ENCODE assay signal across 10 cellular contexts in genomic region chr6:83708546-83708969, GRCh38. TPM values are rescaled to one million over a fixed set of nuclear protein-coding genes. Genes with fewer than 3 reads are reported as not detected.
DNase-seq lines count a peak whose midpoint lies in the region; ATAC-seq, FAIRE-seq and TF ChIP-seq lines count a peak whose summit lies in the region.
"Had no signal": no experiment of that assay in that cellular context is flagged by ENCODE, and none has a peak within 500 bp of the region (broad histone marks: within the 10 kb centered on the region; RNA-seq: fewer than 3 reads in every experiment).

No MANE protein-coding gene starts in this region.

- H3K9me3 ChIP-seq in HEK293 (ENCODE audit: control insufficient read depth, insufficient read depth, low read depth, low read length) = no peaks in the 10 kb centered on the region
- H3K9me3 ChIP-seq in GM12878 (replicated peaks; ENCODE audit: control insufficient read depth, insufficient read depth, low read length) = no peaks in the 10 kb centered on the region; the same call in 2 of the 3 replicates
- H3K9me3 ChIP-seq in thymus (ENCODE audit: control insufficient read depth) = no peaks in the 10 kb centered on the region

- TF ChIP-seq POLR2A in GM12878 (IDR thresholded peaks at IDR 0.05; ENCODE audit: low read depth, low read length) = no peak

- intact Hi-C loops in GM12878 (cut with micrococcal nuclease; ENCODE audit: unreplicated experiment) = no loop called here

- FAIRE-seq in GM12878 (lab: Jason Lieb, UNC) = no peak
- FAIRE-seq: GM18507 had no signal

- POLR2A ChIA-PET in HEK293 (lab: Yijun Ruan, JAX) = interaction anchor here (0.6 to 0.8 kb wide), 2 partner anchors 13 to 518 kb away, joined by 3 to 4 read pairs; partner anchors contain the start of gene CEP162
- POLR2A ChIA-PET in GM12878 (lab: Charles Lee) = interaction anchor here (1.0 to 1.5 kb wide), 2 partner anchors 151 to 152 kb away, joined by 3 read pairs; partner anchors contain the start of gene CYB5R4

- CTCF ChIA-PET in HEK293 (lab: Yijun Ruan, JAX) (interaction anchor here (0.6 kb wide), 3 partner anchors 64 to 530 kb away, joined by 3 to 5 read pairs (median 4); no protein-coding TSS in a partner anchor), GM12878 (lab: Yijun Ruan, JAX) (interaction anchor here (0.7 kb wide), 1 partner anchor 104 kb away, joined by 3 read pairs; no protein-coding TSS in a partner anchor)

- TF ChIP-seq CTCF in HEK293 (tag by site-specific recombination; IDR thresholded peaks at IDR 0.05) (no peak), GM12878 (IDR thresholded peaks at IDR 0.05 in 2 of 3, conservative IDR thresholded peaks at IDR 0.05 in 1 of 3; ENCODE audit: control insufficient read depth in 2 of 3, extremely low read depth in 1 of 3, insufficient read depth in 1 of 3, low read depth in 3 of 3, low read length in 3 of 3) (no peak), kidney epithelial cell (IDR thresholded peaks at IDR 0.05; ENCODE audit: insufficient read depth, low read length, poor library complexity, severe bottlenecking) (no peak)

- SMC1A ChIA-PET in GM12878 (lab: Charles Lee; ENCODE audit: uncharacterized antibody, unreplicated experiment) = no interaction called here

- no peak overlapping the region for H3K9ac ChIP-seq in GM12878 (ENCODE audit: control insufficient read depth, insufficient read depth, low read length)

- H3K79me2 ChIP-seq in ACC112 (ENCODE audit: control insufficient read depth, insufficient read depth, low read length, unreplicated experiment) = no peaks in the 10 kb centered on the region
- no peaks in the 10 kb centered on the region for H3K79me2 ChIP-seq in GM12878 (ENCODE audit: control insufficient read depth, insufficient read depth, low read length)

- H3K27ac ChIP-seq in ACC112 (ENCODE audit: low read depth, low read length) = no peak overlapping the region
- peak overlapping the region; percentile 52; the same call in 1 of the 2 replicates for H3K27ac ChIP-seq in HEK293 (ENCODE audit: extremely low read depth, low read depth, low read length)
- no peak overlapping the region for H3K27ac ChIP-seq in GM12878 (ENCODE audit: control insufficient read depth, insufficient read depth)
- H3K27ac ChIP-seq in thymus (ENCODE audit: low read depth) = no peak overlapping the region

- H3K36me3 ChIP-seq in ACC112 (ENCODE audit: insufficient read depth, low read length) = no peaks in the 10 kb centered on the region
- H3K36me3 ChIP-seq in HEK293 (ENCODE audit: control insufficient read depth in 2 of 2, insufficient read depth in 1 of 2, low read length in 2 of 2) = no peaks in the 10 kb centered on the region; a peak in 1 of 3 replicates
- H3K36me3 ChIP-seq in GM12878 (ENCODE audit: control insufficient read depth in 2 of 2, insufficient read depth in 2 of 2, low read length in 1 of 2) = no peaks in the 10 kb centered on the region
- no peaks in the 10 kb centered on the region for H3K36me3 ChIP-seq in kidney epithelial cell (ENCODE audit: control insufficient read depth, insufficient read depth, low read length)
- no peaks in the 10 kb centered on the region for H3K36me3 ChIP-seq in thymus (ENCODE audit: control insufficient read depth, insufficient read depth)

- 13% methylated on average over 14 of the region's 52 CpGs for WGBS in GM12878 (ENCODE audit: insufficient coverage, insufficient replicate concordance, low lambda C conversion rate, missing lambda C conversion rate)
- WGBS in thymus = under 1% methylated on average over 52 of the region's 52 CpGs

- no TSS peak for BruUV-seq in GM12878 (replicated peaks; lab: Mats Ljungman, UMichigan)

- no peak for DNase-seq in GM12878 (ENCODE audit: low read depth, low spot score)
- no peak for DNase-seq in kidney epithelial cell (ENCODE audit: low read depth)
- no peak for DNase-seq in ACHN
- no peak for DNase-seq in activated CD4-positive, alpha-beta T cell treated with anti-CD3 and anti-CD28 coated beads, Interleukin-2, amount 50 U/mL, for 48 hours

- in situ Hi-C loops in GM12878 (cut with MboI) (no loop called here), ACHN (cut with HindIII; ENCODE audit: low pct_ligation_motif_present, low pct_unique_long_range_greater_than_20kb, low sequenced_read_pairs) (no loop called here)

- peak overlapping the region; percentile 66 for H2AFZ ChIP-seq in ACC112 (ENCODE audit: low read length, unreplicated experiment)
- no peak overlapping the region for H2AFZ ChIP-seq in GM12878 (ENCODE audit: control insufficient read depth, low read depth, low read length)

- peak; percentile 77 for ATAC-seq in GM12878
- no peak for ATAC-seq in HG02938 (IDR thresholded peaks at IDR 0.05; ENCODE audit: unreplicated experiment)

- H3K4me1 ChIP-seq in ACC112 (ENCODE audit: control insufficient read depth, insufficient read depth, low read length, unreplicated experiment) (no peaks in the 10 kb centered on the region), HEK293 (ENCODE audit: control insufficient read depth, insufficient read depth, low read length) (no peaks in the 10 kb centered on the region), GM12878 (ENCODE audit: control insufficient read depth, insufficient read depth, low read length) (no peaks in the 10 kb centered on the region), thymus (ENCODE audit: control insufficient read depth, insufficient read depth, low read length) (no peaks in the 10 kb centered on the region)

- H4K20me1 ChIP-seq in GM12878 (ENCODE audit: control insufficient read depth, insufficient read depth) = no peaks in the 10 kb centered on the region

- peaks cover 76% of the 10 kb centered on the region for H3K27me3 ChIP-seq in ACC112 (ENCODE audit: insufficient read depth, low read length)
- H3K27me3 ChIP-seq in GM12878 (replicated peaks in 1 of 2; ENCODE audit: control insufficient read depth in 2 of 2, insufficient read depth in 2 of 2, low read length in 1 of 2) = peaks cover 1 to 13% of the 10 kb centered on the region in 2 experiments; a peak in 2 of 4 replicates
- H3K27me3 ChIP-seq in kidney epithelial cell (ENCODE audit: control insufficient read depth, insufficient read depth, low read length) = peaks cover 34% of the 10 kb centered on the region
- peaks cover 41% of the 10 kb centered on the region for H3K27me3 ChIP-seq in thymus (ENCODE audit: control insufficient read depth, insufficient read depth)

- TF ChIP-seq RAD21 in GM12878 (IDR thresholded peaks at IDR 0.05; ENCODE audit: insufficient read depth, low read depth, low read length) = no peak

- no peak for TF ChIP-seq EP300 in GM12878 (IDR thresholded peaks at IDR 0.05; ENCODE audit: borderline replicate concordance in 1 of 2, control insufficient read depth in 1 of 2, low read depth in 2 of 2, low read length in 2 of 2)

- peak overlapping the region; percentile 74 for H3K4me3 ChIP-seq in ACC112 (ENCODE audit: low read depth, low read length)
- peak overlapping the region; percentile 77 for H3K4me3 ChIP-seq in HEK293 (ENCODE audit: low read depth, low read length)
- no peak overlapping the region for H3K4me3 ChIP-seq in GM12878
- H3K4me3 ChIP-seq in kidney epithelial cell (ENCODE audit: low read depth, low read length) = peak overlapping the region; percentile 45
- peak overlapping the region; percentile 35 for H3K4me3 ChIP-seq in thymus (ENCODE audit: low read length)

- peak overlapping the region; percentile 42; the same call in 1 of the 2 replicates for H3K4me2 ChIP-seq in GM12878 (ENCODE audit: control insufficient read depth, insufficient read depth)

- RAD21 ChIA-PET in GM12878 (lab: Charles Lee; ENCODE audit: unreplicated experiment) = interaction anchor here (1.3 to 1.4 kb wide), 2 partner anchors 93 to 520 kb away, joined by 3 read pairs; no protein-coding TSS in a partner anchor

TF ChIP-seq in HEK293, 187 proteins besides CTCF, POLR2A, EP300 and RAD21 (continues in another document):
- TF ChIP-seq ZNF549 (tag by site-specific recombination; IDR thresholded peaks at IDR 0.05) (0 out of 2 replicates have a peak, but pooled peaks have one; percentile 4), ZNF335 (tag by site-specific recombination; conservative IDR thresholded peaks at IDR 0.05) (peak; percentile 69; the same call in 1 of the 2 replicates), ZSCAN23 (tag by site-specific recombination; IDR thresholded peaks at IDR 0.05) (no peak), ZBTB20 (tag by site-specific recombination; IDR thresholded peaks at IDR 0.05) (peak; percentile 90), HOXC10 (CRISPR knock-in tag; IDR thresholded peaks at IDR 0.05) (0 out of 2 replicates have a peak, but pooled peaks have one; percentile 2)

TF ChIP-seq in GM12878, 131 proteins besides CTCF, POLR2A, EP300 and RAD21 (continues in another document):
- TF ChIP-seq POLR2AphosphoS2 (IDR thresholded peaks at IDR 0.05; ENCODE audit: low read depth, low read length) = no peak
- no peak for TF ChIP-seq ZSCAN29 (IDR thresholded peaks at IDR 0.05)
- TF ChIP-seq BRCA1 (IDR thresholded peaks at IDR 0.05; ENCODE audit: low read depth, low read length) = no peak
- no peak for TF ChIP-seq SIN3A (IDR thresholded peaks at IDR 0.05; ENCODE audit: low read depth, low read length)
- TF ChIP-seq CREB1 (IDR thresholded peaks at IDR 0.05; ENCODE audit: low read depth) = no peak
- TF ChIP-seq FOS (IDR thresholded peaks at IDR 0.05; ENCODE audit: borderline replicate concordance, extremely low read depth, insufficient read length) = no peak
- TF ChIP-seq SPI1 (IDR thresholded peaks at IDR 0.05; ENCODE audit: borderline replicate concordance, insufficient read depth, low read depth, low read length) = no peak
- no peak for TF ChIP-seq LARP7 (IDR thresholded peaks at IDR 0.05)
- TF ChIP-seq SREBF1 (IDR thresholded peaks at IDR 0.05; ENCODE audit: low read length) = no peak
- TF ChIP-seq SMAD5 (IDR thresholded peaks at IDR 0.05; ENCODE audit: low read depth) = no peak

RNA-seq across cellular contexts. Expression of gene SNAP91, which starts 0.3 kb away (rescaled TPM):
- total RNA-seq in GM12878 (2013; cell fraction: nucleolus; rRNA removed) = 5.0 and 5.1 TPM in 2 replicates
- 0.05 TPM in 1 of 2 replicates, not detected in the other for total RNA-seq in GM12878 (2014; rRNA removed)
- total RNA-seq in GM12878 (2014; rRNA removed; fragmentation: Illumina TruSeq; extraction: Trizol) = 0.18 TPM in 1 of 2 replicates, not detected in the other
- 0.33 and 0.35 TPM in 2 replicates for total RNA-seq in GM12878 (2021)
- polyA plus RNA-seq in GM12878 (2011; ENCODE audit: low read depth) = not detected
- polyA plus RNA-seq in GM12878 (2011; rRNA removed) = 0.49 and 0.79 TPM in 2 replicates
- polyA plus RNA-seq in GM12878 (2011; cell fraction: cytosol; rRNA removed) = 0.37 and 0.73 TPM in 2 replicates
- 0.85 and 0.94 TPM in 2 replicates for polyA plus RNA-seq in GM12878 (2011; cell fraction: nucleus; rRNA removed)
- polyA plus RNA-seq in GM12878 (2012) = not detected in 2 replicates
- 0.01 and 0.10 TPM in 2 replicates for polyA plus RNA-seq in GM12878 (2014; fragmentation: Illumina TruSeq; extraction: Trizol)
- polyA plus RNA-seq in GM12878 (2014; fragmentation: Nextera tagmentation; extraction: Ambion mirVana) = under 1 TPM; 0.02 to 0.08 TPM
- polyA plus RNA-seq in GM12878 (2014; rRNA removed) = 0.17 and 0.22 TPM in 2 replicates
- polyA plus RNA-seq in GM12878 (2016; fragmentation: Nextera tagmentation; extraction: Ambion mirVana) = under 1 TPM in 1 of 2 experiments, not detected in 1; 0.08 TPM
- 0.44 and 1.1 TPM in 2 replicates for polyA minus RNA-seq in GM12878 (2011; rRNA and poly(A)+ RNA removed)
- polyA minus RNA-seq in GM12878 (2011; cell fraction: cytosol; rRNA and poly(A)+ RNA removed) = not detected in 2 replicates
- 1.4 and 1.6 TPM in 2 replicates for polyA minus RNA-seq in GM12878 (2011; cell fraction: nucleus; rRNA and poly(A)+ RNA removed)
- 0.13 and 0.34 TPM in 2 replicates for total RNA-seq in kidney epithelial cell
- 0.66 TPM for polyA plus RNA-seq in thymus
- total RNA-seq: subcutaneous adipose tissue had no signal
